In genomic region chr5:88724201-88724600, GRCh38 we compare ENCODE assay signal across 9 cellular contexts.
DNase-seq lines count a peak whose midpoint lies in the region; TF ChIP-seq lines count a peak whose summit lies in the region.
"Had no signal": no experiment of that assay in that cellular context is flagged by ENCODE, and none has a peak within 500 bp of the region (broad histone marks: within the 10 kb centered on the region; RNA-seq: fewer than 3 reads in every experiment).

No MANE protein-coding gene starts in this region.

- H3K4me3 ChIP-seq in HEK293 (ENCODE audit: low read depth, low read length), result no peak overlapping the region
- no peak overlapping the region for H3K4me3 ChIP-seq in adrenal gland

- TF ChIP-seq CTCF in HEK293 (tag by site-specific recombination; IDR thresholded peaks at IDR 0.05) (no peak), adrenal gland (IDR thresholded peaks at IDR 0.05) (peak in 1 of 6 experiments; percentile 25)

- no peaks in the 10 kb centered on the region for H3K27me3 ChIP-seq in adrenal gland
- H3K27me3 ChIP-seq: neutrophil had no signal

- H3K9me3 ChIP-seq in HEK293 (ENCODE audit: control insufficient read depth, insufficient read depth, low read depth, low read length), result no peaks in the 10 kb centered on the region
- no peaks in the 10 kb centered on the region for H3K9me3 ChIP-seq in adrenal gland (replicated peaks in 1 of 3)
- H3K9me3 ChIP-seq: neutrophil had no signal

- peaks cover 7% of the 10 kb centered on the region for H3K4me1 ChIP-seq in HEK293 (ENCODE audit: control insufficient read depth, insufficient read depth, low read length)
- no peaks in the 10 kb centered on the region for H3K4me1 ChIP-seq in adrenal gland (replicated peaks in 1 of 2)

- POLR2A ChIA-PET in HEK293 (lab: Yijun Ruan, JAX), result no interaction called here

- CTCF ChIA-PET in HEK293 (lab: Yijun Ruan, JAX), result interaction anchor here (0.6 to 1.7 kb wide), 10 partner anchors 9 to 1651 kb away, joined by 3 to 17 read pairs (median 3); no protein-coding TSS in a partner anchor

- intact Hi-C loops in adrenal gland (cut with DNase I), result no loop called here

- 43 to 62% (median 58%) methylated on average over 2 of the region's 2 CpGs for WGBS in adrenal gland, 4 donors

- DNase-seq in AML-193 (lab: John Stamatoyannopoulos, UW), result peak; percentile 17 to 28
- DNase-seq in amniotic epithelial cell (ENCODE audit: low read depth), result peak; percentile 15
- DNase-seq in kidney tubule cell (ENCODE audit: low spot score), result peak; percentile 30
- DNase-seq in adrenal gland, result no peak
- no peak for DNase-seq in stimulated activated CD4-positive, alpha-beta T cell treated with anti-CD3 and anti-CD28 coated beads, Interleukin-4, amount 100 ng/mL, for 1 hour
- no peak for DNase-seq in T-helper 2 cell
- no peak for DNase-seq in GOT3 (lab: John Stamatoyannopoulos, UW)

- peaks cover 2 to 3% of the 10 kb centered on the region in 2 experiments; a peak in 2 of 3 replicates for H3K36me3 ChIP-seq in HEK293 (ENCODE audit: control insufficient read depth in 2 of 2, insufficient read depth in 1 of 2, low read length in 2 of 2)
- H3K36me3 ChIP-seq in adrenal gland (replicated peaks in 1 of 2), result peaks cover 0 to 64% of the 10 kb centered on the region in 2 donors
- H3K36me3 ChIP-seq: neutrophil had no signal

- no peak for TF ChIP-seq POLR2A in adrenal gland (IDR thresholded peaks at IDR 0.05)

- H3K27ac ChIP-seq in HEK293 (ENCODE audit: extremely low read depth, low read depth, low read length) (no peak overlapping the region), adrenal gland (no peak overlapping the region)
- H3K27ac ChIP-seq: neutrophil had no signal

TF ChIP-seq in HEK293, 187 proteins besides CTCF, POLR2A, EP300 and RAD21:
- TF ChIP-seq ZNF629 (tag by site-specific recombination; IDR thresholded peaks at IDR 0.05) (no peak), ZNF521 (tag by site-specific recombination; IDR thresholded peaks at IDR 0.05) (no peak), ZNF2 (tag by site-specific recombination; IDR thresholded peaks at IDR 0.05) (peak; percentile 72; the same call in 1 of the 2 replicates), ZNF132 (tag by site-specific recombination; IDR thresholded peaks at IDR 0.05; ENCODE audit: borderline replicate concordance) (no peak), ZNF654 (tag by site-specific recombination; IDR thresholded peaks at IDR 0.05; ENCODE audit: low read depth) (peak; percentile 41)
TF ChIP-seq in HEK293: peak in this region for 2.

Comparison
In these comparisons a context has a peak if more than half of its experiments do, and no peak if none do; other contexts are left out.
1. DNase-seq: peak in AML-193 (2 of 2), amniotic epithelial cell (single experiment) and kidney tubule cell (single experiment); none in adrenal gland (0 of 7), stimulated activated CD4-positive, alpha-beta T cell treated with anti-CD3 and anti-CD28 coated beads, Interleukin-4, amount 100 ng/mL, for 1 hour (single experiment), T-helper 2 cell (0 of 5) and GOT3 (single experiment).